1 cellular context compared by ENCODE assay signal in the genomic region with DNA sequence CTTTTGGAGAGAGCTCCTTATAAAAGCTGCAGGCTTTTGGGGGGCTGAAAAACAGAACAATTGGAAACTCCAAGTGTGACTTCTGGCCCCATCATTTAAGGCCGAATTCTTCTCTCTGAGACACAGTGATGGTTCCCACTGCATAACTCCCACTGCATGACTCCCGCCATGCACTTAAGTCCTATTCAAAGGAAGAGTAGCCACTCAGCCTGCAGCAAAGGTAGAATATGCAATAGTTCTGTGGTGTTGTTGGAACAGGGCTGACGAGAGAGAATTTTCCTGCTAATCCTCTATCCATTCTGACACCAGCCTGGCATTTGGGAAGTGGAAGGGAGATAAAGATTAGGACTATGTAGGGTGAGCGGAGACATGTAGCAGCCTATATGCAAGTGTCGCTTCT.
TF ChIP-seq lines count a peak whose summit lies in the region.

No MANE protein-coding gene starts in this region.

TF ChIP-seq in GM23338, 12 proteins besides CTCF, POLR2A, EP300 and RAD21 (continued from another document):
- TF ChIP-seq, protein P1, sequence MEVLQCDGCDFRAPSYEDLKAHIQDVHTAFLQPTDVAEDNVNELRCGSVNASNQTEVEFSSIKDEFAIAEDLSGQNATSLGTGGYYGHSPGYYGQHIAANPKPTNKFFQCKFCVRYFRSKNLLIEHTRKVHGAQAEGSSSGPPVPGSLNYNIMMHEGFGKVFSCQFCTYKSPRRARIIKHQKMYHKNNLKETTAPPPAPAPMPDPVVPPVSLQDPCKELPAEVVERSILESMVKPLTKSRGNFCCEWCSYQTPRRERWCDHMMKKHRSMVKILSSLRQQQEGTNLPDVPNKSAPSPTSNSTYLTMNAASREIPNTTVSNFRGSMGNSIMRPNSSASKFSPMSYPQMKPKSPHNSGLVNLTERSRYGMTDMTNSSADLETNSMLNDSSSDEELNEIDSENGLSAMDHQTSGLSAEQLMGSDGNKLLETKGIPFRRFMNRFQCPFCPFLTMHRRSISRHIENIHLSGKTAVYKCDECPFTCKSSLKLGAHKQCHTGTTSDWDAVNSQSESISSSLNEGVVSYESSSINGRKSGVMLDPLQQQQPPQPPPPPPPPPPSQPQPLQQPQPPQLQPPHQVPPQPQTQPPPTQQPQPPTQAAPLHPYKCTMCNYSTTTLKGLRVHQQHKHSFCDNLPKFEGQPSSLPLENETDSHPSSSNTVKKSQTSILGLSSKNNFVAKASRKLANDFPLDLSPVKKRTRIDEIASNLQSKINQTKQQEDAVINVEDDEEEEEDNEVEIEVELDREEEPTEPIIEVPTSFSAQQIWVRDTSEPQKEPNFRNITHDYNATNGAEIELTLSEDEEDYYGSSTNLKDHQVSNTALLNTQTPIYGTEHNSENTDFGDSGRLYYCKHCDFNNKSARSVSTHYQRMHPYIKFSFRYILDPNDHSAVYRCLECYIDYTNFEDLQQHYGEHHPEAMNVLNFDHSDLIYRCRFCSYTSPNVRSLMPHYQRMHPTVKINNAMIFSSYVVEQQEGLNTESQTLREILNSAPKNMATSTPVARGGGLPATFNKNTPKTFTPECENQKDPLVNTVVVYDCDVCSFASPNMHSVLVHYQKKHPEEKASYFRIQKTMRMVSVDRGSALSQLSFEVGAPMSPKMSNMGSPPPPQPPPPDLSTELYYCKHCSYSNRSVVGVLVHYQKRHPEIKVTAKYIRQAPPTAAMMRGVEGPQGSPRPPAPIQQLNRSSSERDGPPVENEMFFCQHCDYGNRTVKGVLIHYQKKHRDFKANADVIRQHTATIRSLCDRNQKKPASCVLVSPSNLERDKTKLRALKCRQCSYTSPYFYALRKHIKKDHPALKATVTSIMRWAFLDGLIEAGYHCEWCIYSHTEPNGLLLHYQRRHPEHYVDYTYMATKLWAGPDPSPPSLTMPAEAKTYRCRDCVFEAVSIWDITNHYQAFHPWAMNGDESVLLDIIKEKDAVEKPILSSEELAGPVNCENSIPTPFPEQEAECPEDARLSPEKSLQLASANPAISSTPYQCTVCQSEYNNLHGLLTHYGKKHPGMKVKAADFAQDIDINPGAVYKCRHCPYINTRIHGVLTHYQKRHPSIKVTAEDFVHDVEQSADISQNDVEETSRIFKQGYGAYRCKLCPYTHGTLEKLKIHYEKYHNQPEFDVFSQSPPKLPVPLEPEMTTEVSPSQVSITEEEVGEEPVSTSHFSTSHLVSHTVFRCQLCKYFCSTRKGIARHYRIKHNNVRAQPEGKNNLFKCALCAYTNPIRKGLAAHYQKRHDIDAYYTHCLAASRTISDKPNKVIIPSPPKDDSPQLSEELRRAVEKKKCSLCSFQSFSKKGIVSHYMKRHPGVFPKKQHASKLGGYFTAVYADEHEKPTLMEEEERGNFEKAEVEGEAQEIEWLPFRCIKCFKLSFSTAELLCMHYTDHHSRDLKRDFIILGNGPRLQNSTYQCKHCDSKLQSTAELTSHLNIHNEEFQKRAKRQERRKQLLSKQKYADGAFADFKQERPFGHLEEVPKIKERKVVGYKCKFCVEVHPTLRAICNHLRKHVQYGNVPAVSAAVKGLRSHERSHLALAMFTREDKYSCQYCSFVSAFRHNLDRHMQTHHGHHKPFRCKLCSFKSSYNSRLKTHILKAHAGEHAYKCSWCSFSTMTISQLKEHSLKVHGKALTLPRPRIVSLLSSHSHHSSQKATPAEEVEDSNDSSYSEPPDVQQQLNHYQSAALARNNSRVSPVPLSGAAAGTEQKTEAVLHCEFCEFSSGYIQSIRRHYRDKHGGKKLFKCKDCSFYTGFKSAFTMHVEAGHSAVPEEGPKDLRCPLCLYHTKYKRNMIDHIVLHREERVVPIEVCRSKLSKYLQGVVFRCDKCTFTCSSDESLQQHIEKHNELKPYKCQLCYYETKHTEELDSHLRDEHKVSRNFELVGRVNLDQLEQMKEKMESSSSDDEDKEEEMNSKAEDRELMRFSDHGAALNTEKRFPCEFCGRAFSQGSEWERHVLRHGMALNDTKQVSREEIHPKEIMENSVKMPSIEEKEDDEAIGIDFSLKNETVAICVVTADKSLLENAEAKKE (CRISPR knock-in tag; IDR thresholded peaks at IDR 0.05), result no peak
- TF ChIP-seq ZNF331 (CRISPR knock-in tag; IDR thresholded peaks at IDR 0.05; ENCODE audit: low read depth) (no peak), EZH2phosphoT487 (IDR thresholded peaks at IDR 0.05; ENCODE audit: unreplicated experiment) (no peak), CREB1 (CRISPR knock-in tag; IDR thresholded peaks at IDR 0.05; ENCODE audit: low read depth) (no peak), NANOG (IDR thresholded peaks at IDR 0.05; ENCODE audit: borderline replicate concordance) (no peak), STAT1 (IDR thresholded peaks at IDR 0.05; ENCODE audit: unreplicated experiment) (no peak), JUNB (IDR thresholded peaks at IDR 0.05; ENCODE audit: unreplicated experiment) (no peak)
- TF ChIP-seq, protein P2, sequence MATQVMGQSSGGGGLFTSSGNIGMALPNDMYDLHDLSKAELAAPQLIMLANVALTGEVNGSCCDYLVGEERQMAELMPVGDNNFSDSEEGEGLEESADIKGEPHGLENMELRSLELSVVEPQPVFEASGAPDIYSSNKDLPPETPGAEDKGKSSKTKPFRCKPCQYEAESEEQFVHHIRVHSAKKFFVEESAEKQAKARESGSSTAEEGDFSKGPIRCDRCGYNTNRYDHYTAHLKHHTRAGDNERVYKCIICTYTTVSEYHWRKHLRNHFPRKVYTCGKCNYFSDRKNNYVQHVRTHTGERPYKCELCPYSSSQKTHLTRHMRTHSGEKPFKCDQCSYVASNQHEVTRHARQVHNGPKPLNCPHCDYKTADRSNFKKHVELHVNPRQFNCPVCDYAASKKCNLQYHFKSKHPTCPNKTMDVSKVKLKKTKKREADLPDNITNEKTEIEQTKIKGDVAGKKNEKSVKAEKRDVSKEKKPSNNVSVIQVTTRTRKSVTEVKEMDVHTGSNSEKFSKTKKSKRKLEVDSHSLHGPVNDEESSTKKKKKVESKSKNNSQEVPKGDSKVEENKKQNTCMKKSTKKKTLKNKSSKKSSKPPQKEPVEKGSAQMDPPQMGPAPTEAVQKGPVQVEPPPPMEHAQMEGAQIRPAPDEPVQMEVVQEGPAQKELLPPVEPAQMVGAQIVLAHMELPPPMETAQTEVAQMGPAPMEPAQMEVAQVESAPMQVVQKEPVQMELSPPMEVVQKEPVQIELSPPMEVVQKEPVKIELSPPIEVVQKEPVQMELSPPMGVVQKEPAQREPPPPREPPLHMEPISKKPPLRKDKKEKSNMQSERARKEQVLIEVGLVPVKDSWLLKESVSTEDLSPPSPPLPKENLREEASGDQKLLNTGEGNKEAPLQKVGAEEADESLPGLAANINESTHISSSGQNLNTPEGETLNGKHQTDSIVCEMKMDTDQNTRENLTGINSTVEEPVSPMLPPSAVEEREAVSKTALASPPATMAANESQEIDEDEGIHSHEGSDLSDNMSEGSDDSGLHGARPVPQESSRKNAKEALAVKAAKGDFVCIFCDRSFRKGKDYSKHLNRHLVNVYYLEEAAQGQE (IDR thresholded peaks at IDR 0.05; ENCODE audit: unreplicated experiment), result no peak
